33 cellular contexts compared by ENCODE assay signal in the genomic region with DNA sequence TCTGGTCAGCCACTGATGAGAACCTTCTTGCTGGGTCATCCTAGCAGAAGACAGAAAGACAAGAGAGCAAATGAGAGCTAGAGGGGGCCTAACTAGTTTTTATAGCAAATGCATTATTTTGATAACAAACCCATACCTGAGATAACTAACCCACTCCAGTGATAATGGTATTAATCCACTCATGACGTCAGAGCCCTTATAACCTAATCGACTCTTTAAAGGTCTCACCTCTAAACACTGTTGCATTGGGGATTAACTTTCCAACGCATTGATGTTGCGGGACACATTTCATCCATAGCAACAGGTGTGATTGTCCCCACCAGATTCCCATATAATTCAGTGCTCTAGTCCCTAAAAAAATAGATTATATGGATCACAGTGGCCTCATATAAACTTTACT.
"Had no signal": no experiment of that assay in that cellular context is flagged by ENCODE, and none has a peak within 500 bp of the region (broad histone marks: within the 10 kb centered on the region; RNA-seq: fewer than 3 reads in every experiment).

No MANE protein-coding gene starts in this region.

- H3K4me3 ChIP-seq: MG63 had no signal

- DNase-seq: Karpas-422, Kasumi-1, MG63, MM.1S, MV-4-11, NCI-H1048, NCI-H1092, NCI-H1092 treated with DMSO at 0.1 percent for 48 hours, NCI-H1105, NCI-H1105 treated with DMSO at 0.1 percent for 48 hours, NCI-H1417 treated with DMSO at 0.1 percent for 48 hours, NCI-H1436, NCI-H1436 treated with DMSO at 0.1 percent for 48 hours, NCI-H146, NCI-H1694, NCI-H1694 treated with DMSO at 0.1 percent for 48 hours, NCI-H187, NCI-H187 treated with DMSO at 0.1 percent for 48 hours, NCI-H1930, NCI-H2029, NCI-H2029 treated with DMSO at 0.1 percent for 48 hours, NCI-H2081, NCI-H2081 treated with DMSO at 0.1 percent for 48 hours, NCI-H2107, NCI-H2171, NCI-H2171 treated with DMSO at 0.1 percent for 48 hours, NCI-H2227 treated with DMSO at 0.1 percent for 48 hours, NCI-H226, NCI-H345, NCI-H446, NCI-H446 treated with DMSO at 0.1 percent for 48 hours, NCI-H510A, NCI-H510A treated with DMSO at 0.1 percent for 48 hours had no signal

- H3K9me3 ChIP-seq: MG63 had no signal

- H3K36me3 ChIP-seq: MG63 had no signal

- H3K27me3 ChIP-seq: MG63 had no signal
